Comparison of ENCODE assay signal across 16 cellular contexts in the genomic region with DNA sequence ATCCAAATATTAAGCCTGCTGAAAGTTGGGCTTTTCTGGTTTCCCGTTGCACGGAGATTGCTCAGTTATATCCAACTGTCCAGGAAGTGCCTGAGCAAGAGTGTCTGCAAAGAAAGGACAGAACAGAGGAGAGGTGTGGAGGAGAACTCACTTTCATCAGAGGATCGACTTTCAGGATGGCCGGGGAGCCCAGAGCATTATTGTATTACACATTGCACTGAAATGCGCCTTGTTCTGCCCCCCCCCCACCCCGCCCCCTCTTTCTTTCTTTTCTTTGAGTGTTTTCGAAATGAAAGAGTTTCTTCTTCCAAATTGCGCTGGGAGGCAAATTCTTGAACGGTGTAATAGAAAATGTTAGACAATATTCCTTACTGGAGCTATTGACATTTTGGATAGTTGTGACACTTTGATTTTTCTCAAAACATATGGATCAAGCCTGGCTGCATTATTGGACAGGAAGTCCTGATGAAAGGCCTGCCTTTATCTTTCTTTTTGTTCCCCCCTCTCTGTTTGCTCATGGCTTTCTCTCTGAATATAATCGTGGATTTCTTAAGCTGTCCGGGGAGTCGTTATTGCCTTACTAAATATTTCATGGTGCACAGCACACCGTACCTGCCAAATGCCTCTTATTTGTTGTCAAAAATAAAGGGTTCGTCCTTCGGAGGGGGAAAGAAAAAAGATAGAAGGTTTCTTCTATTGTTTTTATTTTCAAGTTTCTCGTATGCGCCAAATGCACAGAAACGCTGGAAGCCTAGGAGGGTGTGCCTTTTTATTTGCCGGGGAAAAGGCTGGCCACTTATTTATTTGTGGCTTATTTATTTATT.
A peak's percentile ranks its signal among the peaks of the same experiment; 100 is the strongest.
DNase-seq lines count a peak whose midpoint lies in the region; TF ChIP-seq lines count a peak whose summit lies in the region.
"Had no signal": no experiment of that assay in that cellular context is flagged by ENCODE, and none has a peak within 500 bp of the region (broad histone marks: within the 10 kb centered on the region; RNA-seq: fewer than 3 reads in every experiment).

No MANE protein-coding gene starts in this region.

- DNase-seq in COLO668 (lab: John Stamatoyannopoulos, UW; ENCODE audit: unreplicated experiment): peak; percentile 40
- DNase-seq in NB4 (ENCODE audit: low read depth): peak; percentile 49
- DNase-seq in cardiac fibroblast (ENCODE audit: low read depth in 2 of 2): peak; percentile 8 to 16
- no peak for DNase-seq in ascending aorta (ENCODE audit: low spot score in 2 of 2)
- no peak for DNase-seq in colonic mucosa
- DNase-seq in activated CD4-positive, alpha-beta T cell treated with anti-CD3 and anti-CD28 coated beads, Interleukin-2, amount 50 U/mL, for 4 hours: no peak
- DNase-seq in RPMI8226: no peak
- DNase-seq: activated CD8-positive, alpha-beta memory T cell treated with anti-CD3 and anti-CD28 coated beads, Interleukin-2, amount 50 U/mL, for 48 hours; activated naive CD4-positive, alpha-beta T cell treated with anti-CD3 and anti-CD28 coated beads, Interleukin-2, amount 50 U/mL, for 16 hours; BE2C; Karpas-422; NCI-H2029; NK-92 treated with Interleukin-12 subunit alpha and Interleukin-12 subunit beta, amount 100 ng/mL, for 24 hours had no signal

- intact Hi-C loops in ascending aorta (cut with DNase I) (no loop called here), colonic mucosa (cut with DNase I) (no loop called here)

- TF ChIP-seq POLR2A in NB4 (IDR thresholded peaks at IDR 0.05; ENCODE audit: extremely low read depth, insufficient read length): no peak

- H3K4me3 ChIP-seq in NB4 (ENCODE audit: low read depth, low read length) (peak overlapping the region; percentile 47), cardiac fibroblast (replicated peaks in 1 of 2; ENCODE audit: low read depth in 2 of 2, low read length in 2 of 2) (peak overlapping the region in 1 of 2 donors; percentile 3), mucosa of stomach (ENCODE audit: low read length) (peak overlapping the region; percentile 7), ascending aorta (no peak overlapping the region), colonic mucosa (no peak overlapping the region)
- H3K4me3 ChIP-seq: SK-N-MC had no signal

- H3K36me3 ChIP-seq in mucosa of stomach (ENCODE audit: control insufficient read depth, insufficient read depth, low read length) (no peaks in the 10 kb centered on the region), ascending aorta (no peaks in the 10 kb centered on the region), colonic mucosa (no peaks in the 10 kb centered on the region)
- H3K36me3 ChIP-seq: BE2C had no signal

- H3K27me3 ChIP-seq in mucosa of stomach (ENCODE audit: control insufficient read depth, insufficient read depth, low read length) (peaks cover 38% of the 10 kb centered on the region), ascending aorta (no peaks in the 10 kb centered on the region), colonic mucosa (no peaks in the 10 kb centered on the region)
- H3K27me3 ChIP-seq: BE2C had no signal

- no peak for TF ChIP-seq CTCF in NB4 (IDR thresholded peaks at IDR 0.05; ENCODE audit: low read depth, low read length)
- TF ChIP-seq CTCF in cardiac fibroblast (IDR thresholded peaks at IDR 0.05; ENCODE audit: low read depth, low read length): no peak
- TF ChIP-seq CTCF in ascending aorta (IDR thresholded peaks at IDR 0.05): no peak
- no peak for TF ChIP-seq CTCF in colonic mucosa (IDR thresholded peaks at IDR 0.05)

- H3K9me3 ChIP-seq in mucosa of stomach (ENCODE audit: control insufficient read depth, low read length): no peaks in the 10 kb centered on the region
- H3K9me3 ChIP-seq in ascending aorta: no peaks in the 10 kb centered on the region
- no peaks in the 10 kb centered on the region for H3K9me3 ChIP-seq in colonic mucosa
- H3K9me3 ChIP-seq: BE2C had no signal

- H3K9ac ChIP-seq in mucosa of stomach (ENCODE audit: low read length) (no peak overlapping the region), colonic mucosa (ENCODE audit: low read depth in 2 of 2, low read length in 2 of 2) (no peak overlapping the region)

- H3K4me1 ChIP-seq in mucosa of stomach (ENCODE audit: control insufficient read depth, insufficient read depth, low read length) (peaks cover 8% of the 10 kb centered on the region), ascending aorta (no peaks in the 10 kb centered on the region), colonic mucosa (no peaks in the 10 kb centered on the region)

- H3K27ac ChIP-seq in ascending aorta (no peak overlapping the region), colonic mucosa (no peak overlapping the region)
- H3K27ac ChIP-seq: epithelial cell of prostate, SK-N-MC had no signal

Comparison
In these comparisons a context has a peak if more than half of its experiments do, and no peak if none do; other contexts are left out.
1. DNase-seq: peak in COLO668 (single experiment), NB4 (single experiment) and cardiac fibroblast (2 of 2); none in ascending aorta (0 of 2), colonic mucosa (single experiment), activated CD4-positive, alpha-beta T cell treated with anti-CD3 and anti-CD28 coated beads, Interleukin-2, amount 50 U/mL, for 4 hours (0 of 2) and RPMI8226 (single experiment).
2. H3K4me3 ChIP-seq: peak in NB4 (single experiment) and mucosa of stomach (single experiment); none in ascending aorta (0 of 2) and colonic mucosa (single experiment).